Comparison of ENCODE assay signal across 5 cellular contexts in the genomic region with DNA sequence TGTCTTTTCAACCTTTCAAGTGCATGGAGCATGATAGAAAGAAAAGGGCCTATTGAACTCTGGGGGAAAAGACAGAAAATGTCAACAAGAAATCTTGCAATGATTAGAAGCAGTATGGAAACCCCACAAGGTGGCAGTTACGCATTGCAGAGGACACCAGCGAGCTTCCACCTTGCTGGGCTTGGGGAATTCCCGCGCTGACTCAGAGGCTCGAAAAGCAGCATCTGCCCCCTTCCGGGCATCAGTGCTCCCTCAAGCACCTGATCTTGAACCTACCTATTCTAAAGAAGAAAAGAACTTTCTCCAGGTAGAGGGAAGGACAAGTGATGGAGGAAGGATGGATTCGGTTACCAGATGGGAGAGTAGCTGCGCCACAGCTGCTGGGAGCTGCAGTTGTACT. TPM values are rescaled to one million over a fixed set of nuclear protein-coding genes. Genes with fewer than 3 reads are reported as not detected.
"Had no signal": no experiment of that assay in that cellular context is flagged by ENCODE, and none has a peak within 500 bp of the region (broad histone marks: within the 10 kb centered on the region; RNA-seq: fewer than 3 reads in every experiment).

No MANE protein-coding gene starts in this region.

RNA-seq across cellular contexts. Expression of a gene that starts 35.3 kb away (rescaled TPM):
- total RNA-seq: GM23338, H1, H9, HT-29 had no signal
- polyA plus RNA-seq: GM23338, H1, IgD-negative memory B cell had no signal
